Comparison of ENCODE assay signal across 1 cellular context in genomic region chr16:57361384-57361783, GRCh38.
TF ChIP-seq lines count a peak whose summit lies in the region.

No MANE protein-coding gene starts in this region.

TF ChIP-seq in HepG2, 621 proteins besides CTCF, POLR2A, EP300 and RAD21:
- no peak for TF ChIP-seq CEBPB (IDR thresholded peaks at IDR 0.05; ENCODE audit: borderline replicate concordance, low read depth, low read length)
- no peak for TF ChIP-seq BRD4 (CRISPR knock-in tag; IDR thresholded peaks at IDR 0.05)
- TF ChIP-seq PHF8 (CRISPR knock-in tag; IDR thresholded peaks at IDR 0.05), result no peak
- TF ChIP-seq GATAD1 (CRISPR knock-in tag; IDR thresholded peaks at IDR 0.05), result no peak
- TF ChIP-seq HMG20A (CRISPR knock-in tag; IDR thresholded peaks at IDR 0.05; ENCODE audit: borderline replicate concordance), result no peak
